8 cellular contexts compared by ENCODE assay signal in the genomic region with DNA sequence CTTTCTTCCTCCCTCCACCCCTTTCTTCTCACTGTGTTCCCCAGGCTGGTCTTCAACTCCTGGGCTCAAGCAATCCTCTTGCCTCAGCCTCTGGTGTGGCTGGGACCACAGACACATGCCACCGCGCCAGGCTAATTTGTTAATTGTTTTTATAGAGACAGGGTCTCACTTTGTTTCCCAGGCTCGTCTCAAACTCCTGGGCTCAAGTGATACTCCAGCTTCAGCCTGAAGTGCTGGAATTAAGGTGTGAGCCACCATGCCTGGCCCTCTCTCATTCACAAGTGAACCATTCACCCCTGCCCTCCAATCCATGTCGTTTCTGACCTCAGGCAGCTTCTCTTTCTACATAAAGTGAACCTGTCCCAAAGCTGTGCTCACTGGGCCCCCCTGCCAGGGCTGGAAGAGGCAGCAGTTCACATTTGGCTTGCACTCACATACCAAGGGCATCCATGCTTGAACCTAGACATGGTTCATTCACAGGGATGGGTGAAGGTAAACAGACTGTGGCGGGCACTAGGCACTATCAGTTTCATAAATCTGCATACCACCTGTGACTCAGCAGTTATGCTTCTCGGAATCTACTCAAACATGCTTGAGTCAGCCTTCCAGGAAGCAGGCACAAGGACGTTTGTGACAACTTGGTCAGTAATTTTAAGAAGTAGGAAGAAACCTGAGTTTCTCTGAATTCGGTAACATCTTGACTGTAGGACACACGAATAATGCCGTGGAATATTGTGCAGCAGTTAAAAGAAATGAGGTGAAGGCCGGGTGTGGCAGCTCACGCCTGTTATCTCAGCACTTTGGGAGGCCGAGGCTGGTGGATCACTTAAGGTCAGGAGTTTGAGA. TPM values are rescaled to one million over a fixed set of nuclear protein-coding genes. Genes with fewer than 3 reads are reported as not detected.
DNase-seq lines count a peak whose midpoint lies in the region; ATAC-seq, FAIRE-seq and TF ChIP-seq lines count a peak whose summit lies in the region.

No MANE protein-coding gene starts in this region.

- peak; percentile 15 to 22; a peak in 3 of 4 replicates for TF ChIP-seq RAD21 in K562 (CRISPR knock-in tag; conservative IDR thresholded peaks at IDR 0.05 in 1 of 2, IDR thresholded peaks at IDR 0.05 in 1 of 2)

- TF ChIP-seq EP300 in K562 (IDR thresholded peaks at IDR 0.05; ENCODE audit: low read length) (peak; percentile 93), transverse colon (IDR thresholded peaks at IDR 0.05; ENCODE audit: low read depth) (peak; percentile 73)

- H3K27me3 ChIP-seq in K562 (ENCODE audit: control insufficient read depth in 2 of 2, insufficient read depth in 2 of 2, low read length in 2 of 2) (no peaks in the 10 kb centered on the region), transverse colon (no peaks in the 10 kb centered on the region)

- ATAC-seq in GM18508 (IDR thresholded peaks at IDR 0.05; ENCODE audit: insufficient read depth, unreplicated experiment) (peak; percentile 62), K562 (peak; percentile 49), HG02840 (IDR thresholded peaks at IDR 0.05; ENCODE audit: low FRiP score, unreplicated experiment) (no peak)

- H3K79me2 ChIP-seq in K562 (ENCODE audit: control insufficient read depth, insufficient read depth, low read length): peaks cover 2% of the 10 kb centered on the region; the same call in 2 of the 3 replicates

- WGBS in K562 (ENCODE audit: insufficient coverage, low coverage, missing lambda C conversion rate): 7% methylated on average over 13 of the region's 13 CpGs
- 32 to 51% methylated on average over 4 to 13 of the region's 13 CpGs for WGBS in transverse colon (ENCODE audit: low coverage in 1 of 2), 2 donors

- no peaks in the 10 kb centered on the region for H3K9me1 ChIP-seq in K562 (ENCODE audit: control insufficient read depth, insufficient read depth, low read length)

- H3K36me3 ChIP-seq in K562 (ENCODE audit: control insufficient read depth, insufficient read depth, low read length) (no peaks in the 10 kb centered on the region), transverse colon (no peaks in the 10 kb centered on the region)

- DNase-seq in HT-29 (ENCODE audit: low spot score) (peak; percentile 86), SW480 (ENCODE audit: low spot score) (peak; percentile 82), K562 (ENCODE audit: extremely low read depth in 1 of 4, low spot score in 3 of 4) (peak; percentile 70 to 93 (median 74)), lung microvascular endothelial cell (ENCODE audit: low read depth in 2 of 2) (peak; percentile 49 to 89), transverse colon (peak; percentile 70)

- H3K4me2 ChIP-seq in K562 (ENCODE audit: insufficient read depth, low read length): peak overlapping the region; percentile 73

- H3K9me3 ChIP-seq in K562 (replicated peaks; ENCODE audit: control insufficient read depth, insufficient read depth, low read depth, low read length): no peaks in the 10 kb centered on the region
- H3K9me3 ChIP-seq in transverse colon: no peaks in the 10 kb centered on the region

- H4K20me1 ChIP-seq in K562 (replicated peaks; ENCODE audit: control insufficient read depth, insufficient read depth, low read length): no peaks in the 10 kb centered on the region

- TF ChIP-seq CTCF in 22Rv1 (IDR thresholded peaks at IDR 0.05): no peak
- TF ChIP-seq CTCF in K562 (IDR thresholded peaks at IDR 0.05 in 2 of 3, conservative IDR thresholded peaks at IDR 0.05 in 1 of 3; ENCODE audit: insufficient read depth in 2 of 3, low read depth in 1 of 3, low read length in 3 of 3): no peak
- TF ChIP-seq CTCF in transverse colon (IDR thresholded peaks at IDR 0.05): no peak

- POLR2A ChIA-PET in K562 (lab: Yijun Ruan, JAX): interaction anchor here (0.6 to 0.9 kb wide), 4 partner anchors 29 to 1150 kb away, joined by 3 read pairs; no protein-coding TSS in a partner anchor

- BruUV-seq in K562 (replicated peaks; lab: Mats Ljungman, UMichigan): no TSS peak

- peak overlapping the region; percentile 46 to 61; a peak in 3 of 4 replicates for H3K9ac ChIP-seq in K562 (ENCODE audit: insufficient read depth in 1 of 2, low read depth in 2 of 2, low read length in 2 of 2)

- TF ChIP-seq POLR2A in K562 (conservative IDR thresholded peaks at IDR 0.05): peak; percentile 70
- no peak for TF ChIP-seq POLR2A in transverse colon (IDR thresholded peaks at IDR 0.05)

- H3K4me1 ChIP-seq in K562 (replicated peaks in 1 of 2; ENCODE audit: control insufficient read depth in 2 of 2, insufficient read depth in 2 of 2, low read length in 2 of 2) (peaks cover 60 to 61% of the 10 kb centered on the region in 2 experiments), transverse colon (peaks cover 4 to 47% (median 17%) of the 10 kb centered on the region in 4 donors)

- in situ Hi-C loops in K562 (cut with MboI): no loop called here
- in situ Hi-C loops in transverse colon (cut with MboI; ENCODE audit: low pct_ligation_motif_present in 1 of 4, low pct_unique_long_range_greater_than_20kb in 1 of 4, low sequenced_read_pairs in 3 of 4): no loop called here

- H3K4me3 ChIP-seq in K562: no peak overlapping the region
- H3K4me3 ChIP-seq in transverse colon: no peak overlapping the region

- peak overlapping the region; percentile 87 for H2AFZ ChIP-seq in K562 (ENCODE audit: low read depth, low read length)

- FAIRE-seq in K562 (lab: Jason Lieb, UNC): peak; percentile 95

- CTCF ChIA-PET in K562 (lab: Yijun Ruan, JAX; ENCODE audit: low intra/inter-chr PET ratio): no interaction called here

- intact Hi-C loops in K562 (cut with micrococcal nuclease) (loop anchor here (2.0 kb wide), 1 partner anchor 36 kb away; no protein-coding TSS in a partner anchor), transverse colon (cut with DNase I; ENCODE audit: low total_unique reads) (no loop called here)

- peak overlapping the region; percentile 80 for H3K27ac ChIP-seq in 22Rv1
- H3K27ac ChIP-seq in K562 (ENCODE audit: extremely low read depth, low read depth, low read length): peak overlapping the region; percentile 97
- H3K27ac ChIP-seq in transverse colon: peak overlapping the region; percentile 65 to 80 (median 76)

RNA-seq across cellular contexts. Expression of a gene that starts 6.0 kb away (rescaled TPM):
- 49.5 and 70.5 TPM in 2 replicates for total RNA-seq in HT-29 (2014; rRNA removed; shearing (Covaris generic))
- 548 and 579 TPM in 2 replicates for total RNA-seq in K562 (2011; cell fraction: chromatin; rRNA removed; ENCODE audit: low replicate concordance)
- 219 and 226 TPM in 2 replicates for total RNA-seq in K562 (2011; cell fraction: nucleolus; rRNA removed)
- total RNA-seq in K562 (2011; cell fraction: nucleoplasm; rRNA removed): 260 and 263 TPM in 2 replicates
- total RNA-seq in K562 (2014; rRNA removed) (13.2 and 17.1 TPM in 2 replicates), K562 (2014; rRNA removed; fragmentation: Illumina TruSeq; extraction: Trizol) (19.8 and 20.9 TPM in 2 replicates), K562 (2015; rRNA removed; fragmentation: Illumina TruSeq; extraction: Trizol) (17.8 and 17.9 TPM in 2 replicates), K562 (2021) (33.6 and 34.3 TPM in 2 replicates), lung microvascular endothelial cell (61.0 and 84.5 TPM in 2 replicates), transverse colon (100 to 1,000 TPM; 113 to 174 (median 159) TPM)
- polyA plus RNA-seq in K562 (2011; rRNA removed) (26.7 and 36.2 TPM in 2 replicates), K562 (2014; fragmentation: Illumina TruSeq; extraction: Trizol) (24.2 and 26.9 TPM in 2 replicates), K562 (2014; fragmentation: Nextera tagmentation; extraction: Ambion mirVana) (1 to 10 TPM; 5.3 to 7.1 TPM), K562 (2014; rRNA removed) (15.9 and 20.1 TPM in 2 replicates)
- polyA plus RNA-seq in K562 (2011; cell fraction: cytosol; rRNA removed): 14.1 and 15.8 TPM in 2 replicates
- 220 and 234 TPM in 2 replicates for polyA plus RNA-seq in K562 (2011; cell fraction: nucleus; rRNA removed)
- 27.2 and 54.8 TPM in 2 replicates for polyA plus RNA-seq in K562 (2012)
- 58.3 and 80.5 TPM in 2 replicates for polyA minus RNA-seq in K562 (2011; rRNA and poly(A)+ RNA removed)
- 48.1 and 56.1 TPM in 2 replicates for polyA minus RNA-seq in K562 (2011; cell fraction: cytosol; rRNA and poly(A)+ RNA removed)
- 71.6 and 112 TPM in 2 replicates for polyA minus RNA-seq in K562 (2011; cell fraction: nucleus; rRNA and poly(A)+ RNA removed)

RNA-seq across cellular contexts. Expression of a gene that starts 34.4 kb away (rescaled TPM):
- total RNA-seq in HT-29 (2014; rRNA removed; shearing (Covaris generic)): 0.94 and 2.8 TPM in 2 replicates
- total RNA-seq in K562 (2011; cell fraction: chromatin; rRNA removed; ENCODE audit: low replicate concordance): 8.5 and 21.1 TPM in 2 replicates
- total RNA-seq in K562 (2011; cell fraction: nucleolus; rRNA removed): 13.3 and 15.8 TPM in 2 replicates
- 6.9 and 13.1 TPM in 2 replicates for total RNA-seq in K562 (2011; cell fraction: nucleoplasm; rRNA removed)
- 1.5 and 3.4 TPM in 2 replicates for total RNA-seq in K562 (2014; rRNA removed)
- 0.38 and 0.91 TPM in 2 replicates for total RNA-seq in K562 (2014; rRNA removed; fragmentation: Illumina TruSeq; extraction: Trizol)
- total RNA-seq in K562 (2015; rRNA removed; fragmentation: Illumina TruSeq; extraction: Trizol): 1.0 and 1.4 TPM in 2 replicates
- 3.1 and 4.0 TPM in 2 replicates for total RNA-seq in K562 (2021)
- 0.52 and 0.53 TPM in 2 replicates for polyA plus RNA-seq in K562 (2011; rRNA removed)
- 0.43 and 1.2 TPM in 2 replicates for polyA plus RNA-seq in K562 (2011; cell fraction: cytosol; rRNA removed)
- 4.1 and 8.1 TPM in 2 replicates for polyA plus RNA-seq in K562 (2011; cell fraction: nucleus; rRNA removed)
- 2.7 and 5.4 TPM in 2 replicates for polyA plus RNA-seq in K562 (2012)
- 1.4 and 1.9 TPM in 2 replicates for polyA plus RNA-seq in K562 (2014; fragmentation: Illumina TruSeq; extraction: Trizol)
- under 1 TPM in 1 of 2 experiments, not detected in 1; 0.06 TPM for polyA plus RNA-seq in K562 (2014; fragmentation: Nextera tagmentation; extraction: Ambion mirVana)
- polyA plus RNA-seq in K562 (2014; rRNA removed): 2.8 and 4.2 TPM in 2 replicates
- 0.46 TPM in 1 of 2 replicates, not detected in the other for polyA minus RNA-seq in K562 (2011; rRNA and poly(A)+ RNA removed)
- 0.57 and 1.9 TPM in 2 replicates for polyA minus RNA-seq in K562 (2011; cell fraction: cytosol; rRNA and poly(A)+ RNA removed)
- 1.2 and 2.0 TPM in 2 replicates for polyA minus RNA-seq in K562 (2011; cell fraction: nucleus; rRNA and poly(A)+ RNA removed)
- 5.9 and 8.1 TPM in 2 replicates for total RNA-seq in lung microvascular endothelial cell
- total RNA-seq in transverse colon: 10 to 100 TPM; 13.2 to 24.7 (median 17.0) TPM

RNA-seq across cellular contexts. Expression of a gene that starts 34.5 kb away (rescaled TPM):
- 4.1 and 5.9 TPM in 2 replicates for total RNA-seq in HT-29 (2014; rRNA removed; shearing (Covaris generic))
- 47.4 and 72.7 TPM in 2 replicates for total RNA-seq in K562 (2011; cell fraction: chromatin; rRNA removed; ENCODE audit: low replicate concordance)
- 43.5 and 52.4 TPM in 2 replicates for total RNA-seq in K562 (2011; cell fraction: nucleolus; rRNA removed)
- 40.5 and 41.1 TPM in 2 replicates for total RNA-seq in K562 (2011; cell fraction: nucleoplasm; rRNA removed)
- total RNA-seq in K562 (2014; rRNA removed): 5.1 and 7.3 TPM in 2 replicates
- total RNA-seq in K562 (2014; rRNA removed; fragmentation: Illumina TruSeq; extraction: Trizol): 2.5 and 2.6 TPM in 2 replicates
- 4.6 and 4.9 TPM in 2 replicates for total RNA-seq in K562 (2015; rRNA removed; fragmentation: Illumina TruSeq; extraction: Trizol)
- 11.8 and 15.7 TPM in 2 replicates for total RNA-seq in K562 (2021)
- 2.5 and 4.8 TPM in 2 replicates for polyA plus RNA-seq in K562 (2011; rRNA removed)
- 3.7 and 4.2 TPM in 2 replicates for polyA plus RNA-seq in K562 (2011; cell fraction: cytosol; rRNA removed)
- 19.2 and 29.1 TPM in 2 replicates for polyA plus RNA-seq in K562 (2011; cell fraction: nucleus; rRNA removed)
- polyA plus RNA-seq in K562 (2012): 13.7 and 21.2 TPM in 2 replicates
- 6.3 and 11.2 TPM in 2 replicates for polyA plus RNA-seq in K562 (2014; fragmentation: Illumina TruSeq; extraction: Trizol)
- polyA plus RNA-seq in K562 (2014; fragmentation: Nextera tagmentation; extraction: Ambion mirVana): under 1 TPM; 0.25 to 0.31 TPM
- 8.2 and 9.8 TPM in 2 replicates for polyA plus RNA-seq in K562 (2014; rRNA removed)
- 2.6 TPM in 2 replicates for polyA minus RNA-seq in K562 (2011; rRNA and poly(A)+ RNA removed)
- 4.5 and 6.9 TPM in 2 replicates for polyA minus RNA-seq in K562 (2011; cell fraction: cytosol; rRNA and poly(A)+ RNA removed)
- 3.4 and 6.3 TPM in 2 replicates for polyA minus RNA-seq in K562 (2011; cell fraction: nucleus; rRNA and poly(A)+ RNA removed)
- 8.5 and 9.2 TPM in 2 replicates for total RNA-seq in lung microvascular endothelial cell
- 10 to 100 TPM; 26.2 to 66.2 (median 39.9) TPM for total RNA-seq in transverse colon
